8 cellular contexts compared by ENCODE assay signal in genomic region chr16:20409398-20410152, GRCh38. TPM values are rescaled to one million over a fixed set of nuclear protein-coding genes. Genes with fewer than 3 reads are reported as not detected.
A peak's percentile ranks its signal among the peaks of the same experiment; 100 is the strongest.
DNase-seq lines count a peak whose midpoint lies in the region; ATAC-seq and TF ChIP-seq lines count a peak whose summit lies in the region.

TSS of gene ACSM5 (plus strand) at chr16:20409534. CDS start at chr16:20411485, 1,951 bp downstream.

- DNase-seq in LHCN-M2 (ENCODE audit: low read depth) (peak; percentile 81), globus pallidus (ENCODE audit: low spot score) (peak; percentile 70), psoas muscle (peak; percentile 53 to 86), natural killer cell (no peak)
- no peak for DNase-seq in effector memory CD4-positive, alpha-beta T cell
- DNase-seq in activated CD4-positive, CD25-positive, alpha-beta regulatory T cell treated with anti-CD3 and anti-CD28 coated beads, Interleukin-2, amount 50 U/mL, for 72 hours: no peak

- TF ChIP-seq CTCF in psoas muscle (IDR thresholded peaks at IDR 0.05) (no peak), natural killer cell (IDR thresholded peaks at IDR 0.05) (no peak)

- H3K27ac Mint-ChIP-seq in natural killer cell: no peak within 1 kb of the TSS

- H3K4me1 ChIP-seq in psoas muscle: no peaks in the 10 kb centered on the region
- H3K4me1 ChIP-seq in effector memory CD4-positive, alpha-beta T cell (ENCODE audit: control insufficient read depth, insufficient read depth, low read length, poor library complexity, severe bottlenecking): no peaks in the 10 kb centered on the region

- WGBS in psoas muscle, 3 donors: 49 to 61% (median 57%) methylated on average over 6 of the region's 6 CpGs

- peak within 1 kb of the TSS; percentile 46 for H3K27ac ChIP-seq in psoas muscle
- H3K27ac ChIP-seq in effector memory CD4-positive, alpha-beta T cell (ENCODE audit: insufficient read depth, low read length, poor library complexity, severe bottlenecking): no peak within 1 kb of the TSS

- no peaks in the 10 kb centered on the region for H3K36me3 Mint-ChIP-seq in natural killer cell

- peak within 1 kb of the TSS; percentile 57 for H3K4me3 ChIP-seq in psoas muscle
- H3K4me3 ChIP-seq in effector memory CD4-positive, alpha-beta T cell (ENCODE audit: insufficient read depth, low read depth, low read length, poor library complexity, severe bottlenecking): no peak within 1 kb of the TSS

- ATAC-seq in GM19351 (IDR thresholded peaks at IDR 0.05; ENCODE audit: unreplicated experiment) (peak; percentile 41), psoas muscle (peak; percentile 53 to 93 (median 72)), HG03469 (IDR thresholded peaks at IDR 0.05; ENCODE audit: unreplicated experiment) (no peak), natural killer cell (no peak)

- H3K4me1 Mint-ChIP-seq in natural killer cell: no peaks in the 10 kb centered on the region

- H3K9me3 ChIP-seq in psoas muscle: no peaks in the 10 kb centered on the region
- H3K9me3 ChIP-seq in effector memory CD4-positive, alpha-beta T cell (ENCODE audit: control insufficient read depth, low read length): no peaks in the 10 kb centered on the region

- H3K36me3 ChIP-seq in psoas muscle (ENCODE audit: insufficient read depth in 1 of 2, low read depth in 1 of 2): no peaks in the 10 kb centered on the region
- no peaks in the 10 kb centered on the region for H3K36me3 ChIP-seq in effector memory CD4-positive, alpha-beta T cell (ENCODE audit: control insufficient read depth, insufficient read depth, low read length)

- peaks cover 2 to 5% of the 10 kb centered on the region in 2 donors for H3K27me3 Mint-ChIP-seq in natural killer cell (ENCODE audit: low read depth in 2 of 2)

- H3K9me3 Mint-ChIP-seq in natural killer cell: no peaks in the 10 kb centered on the region

- no peaks in the 10 kb centered on the region for H3K27me3 ChIP-seq in psoas muscle (ENCODE audit: insufficient read depth in 3 of 3, low read length in 2 of 3)
- no peaks in the 10 kb centered on the region for H3K27me3 ChIP-seq in effector memory CD4-positive, alpha-beta T cell (replicated peaks; ENCODE audit: control insufficient read depth, insufficient read depth, low read length, poor library complexity, severe bottlenecking)

- H3K4me3 Mint-ChIP-seq in natural killer cell: no peak within 1 kb of the TSS

- intact Hi-C loops in psoas muscle (cut with DNase I): no loop called here
- intact Hi-C loops in natural killer cell (cut with micrococcal nuclease): no loop called here

RNA-seq across cellular contexts. Expression of gene ACSM5, which starts in this region (rescaled TPM):
- 3.6 and 4.2 TPM in 2 replicates for total RNA-seq in LHCN-M2 (2014; rRNA removed)
- 2.6 TPM for polyA plus RNA-seq in LHCN-M2 (2012)
- 1 to 10 TPM; 2.4 to 7.9 (median 4.0) TPM for total RNA-seq in psoas muscle
- 1 to 10 TPM; 1.2 to 4.5 (median 4.3) TPM for polyA plus RNA-seq in psoas muscle
- not detected for total RNA-seq in natural killer cell

Comparison
In these comparisons a context has a peak if more than half of its experiments do, and no peak if none do; other contexts are left out.
1. ATAC-seq: peak in GM19351 (single experiment) and psoas muscle (4 of 4); none in HG03469 (single experiment) and natural killer cell (0 of 3).
2. DNase-seq: peak in LHCN-M2 (single experiment), globus pallidus (single experiment) and psoas muscle (2 of 2); none in effector memory CD4-positive, alpha-beta T cell (0 of 3), natural killer cell (single experiment) and activated CD4-positive, CD25-positive, alpha-beta regulatory T cell treated with anti-CD3 and anti-CD28 coated beads, Interleukin-2, amount 50 U/mL, for 72 hours (single experiment).